ENCODE assay signal across 1 cellular context in the genomic region with DNA sequence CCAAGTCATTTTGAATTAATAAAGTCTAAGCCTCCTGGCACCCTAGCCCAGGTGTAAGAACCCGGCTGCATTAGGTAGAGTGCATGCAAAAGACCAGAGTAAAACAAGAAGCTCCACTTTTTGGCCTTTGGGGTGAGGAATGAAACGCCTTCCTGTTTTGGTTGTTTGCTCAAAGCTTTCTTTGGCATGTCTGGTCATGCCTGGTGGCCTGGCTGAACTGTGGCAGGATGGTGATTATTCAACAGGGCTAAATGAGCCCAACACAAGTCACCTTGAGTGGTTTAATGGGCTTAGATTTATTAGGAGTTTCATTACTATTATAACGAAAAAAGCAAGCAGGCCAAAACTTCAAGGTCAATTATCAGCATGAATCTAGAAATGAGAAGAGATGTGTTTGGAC.
TF ChIP-seq lines count a peak whose summit lies in the region.

No MANE protein-coding gene starts in this region.

TF ChIP-seq in IMR-90, 13 proteins besides CTCF, POLR2A, EP300 and RAD21:
- TF ChIP-seq RFX5 (IDR thresholded peaks at IDR 0.05; ENCODE audit: low read depth, low read length) (no peak), CEBPB (IDR thresholded peaks at IDR 0.05; ENCODE audit: low read depth, low read length) (no peak), MAFK (IDR thresholded peaks at IDR 0.05; ENCODE audit: low read depth, low read length) (no peak), FOS (IDR thresholded peaks at IDR 0.05; ENCODE audit: low read depth, low read length) (no peak), SMC3 (IDR thresholded peaks at IDR 0.05; ENCODE audit: low read depth, low read length) (no peak), MXI1 (IDR thresholded peaks at IDR 0.05; ENCODE audit: borderline replicate concordance, low read depth, low read length) (no peak), BHLHE40 (IDR thresholded peaks at IDR 0.05; ENCODE audit: low read depth, low read length) (no peak), MAZ (IDR thresholded peaks at IDR 0.05; ENCODE audit: borderline replicate concordance, low read depth, low read length) (no peak), CHD1 (IDR thresholded peaks at IDR 0.05; ENCODE audit: low read depth, low read length) (no peak), NFE2L2 (IDR thresholded peaks at IDR 0.05; ENCODE audit: low read depth, low read length) (no peak), RCOR1 (IDR thresholded peaks at IDR 0.05; ENCODE audit: insufficient replicate concordance, low read length) (no peak)
- TF ChIP-seq, protein P1, sequence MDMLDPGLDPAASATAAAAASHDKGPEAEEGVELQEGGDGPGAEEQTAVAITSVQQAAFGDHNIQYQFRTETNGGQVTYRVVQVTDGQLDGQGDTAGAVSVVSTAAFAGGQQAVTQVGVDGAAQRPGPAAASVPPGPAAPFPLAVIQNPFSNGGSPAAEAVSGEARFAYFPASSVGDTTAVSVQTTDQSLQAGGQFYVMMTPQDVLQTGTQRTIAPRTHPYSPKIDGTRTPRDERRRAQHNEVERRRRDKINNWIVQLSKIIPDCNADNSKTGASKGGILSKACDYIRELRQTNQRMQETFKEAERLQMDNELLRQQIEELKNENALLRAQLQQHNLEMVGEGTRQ (IDR thresholded peaks at IDR 0.05; ENCODE audit: low read depth, low read length), result no peak
- TF ChIP-seq, protein P2, sequence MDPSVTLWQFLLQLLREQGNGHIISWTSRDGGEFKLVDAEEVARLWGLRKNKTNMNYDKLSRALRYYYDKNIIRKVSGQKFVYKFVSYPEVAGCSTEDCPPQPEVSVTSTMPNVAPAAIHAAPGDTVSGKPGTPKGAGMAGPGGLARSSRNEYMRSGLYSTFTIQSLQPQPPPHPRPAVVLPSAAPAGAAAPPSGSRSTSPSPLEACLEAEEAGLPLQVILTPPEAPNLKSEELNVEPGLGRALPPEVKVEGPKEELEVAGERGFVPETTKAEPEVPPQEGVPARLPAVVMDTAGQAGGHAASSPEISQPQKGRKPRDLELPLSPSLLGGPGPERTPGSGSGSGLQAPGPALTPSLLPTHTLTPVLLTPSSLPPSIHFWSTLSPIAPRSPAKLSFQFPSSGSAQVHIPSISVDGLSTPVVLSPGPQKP (IDR thresholded peaks at IDR 0.05; ENCODE audit: borderline replicate concordance, low read depth, low read length), result no peak
TF ChIP-seq in IMR-90: peak in this region for 0.
